ENCODE assay signal across 7 cellular contexts in genomic region chr19:43784981-43785808, GRCh38. TPM values are rescaled to one million over a fixed set of nuclear protein-coding genes. Genes with fewer than 3 reads are reported as not detected.
DNase-seq lines count a peak whose midpoint lies in the region; ATAC-seq lines count a peak whose summit lies in the region.

No MANE protein-coding gene starts in this region.

- H3K9me3 ChIP-seq in aorta (ENCODE audit: control insufficient read depth, low read length): no peaks in the 10 kb centered on the region

- H3K27ac ChIP-seq in aorta (ENCODE audit: low read depth in 1 of 2, low read length in 2 of 2): no peak overlapping the region

- H3K27me3 Mint-ChIP-seq in naive B cell: peaks cover 0 to 33% (median 4%) of the 10 kb centered on the region in 3 donors

- WGBS in aorta, 2 donors: 10 to 12% methylated on average over 10 of the region's 10 CpGs

- no peaks in the 10 kb centered on the region for H3K36me3 ChIP-seq in aorta (ENCODE audit: control insufficient read depth in 1 of 2, insufficient read depth in 2 of 2, low read length in 1 of 2)

- no peaks in the 10 kb centered on the region for H3K4me1 ChIP-seq in aorta (ENCODE audit: control insufficient read depth in 1 of 2, insufficient read depth in 2 of 2, low read length in 2 of 2)

- peak; percentile 38 for ATAC-seq in HG03432 (IDR thresholded peaks at IDR 0.05; ENCODE audit: unreplicated experiment)
- peak; percentile 33 for ATAC-seq in esophagus mucosa
- peak in 1 of 2 donors; percentile 45 for ATAC-seq in naive B cell (ENCODE audit: low read depth in 2 of 2)
- ATAC-seq in aorta (ENCODE audit: low FRiP score): peak; percentile 89

- peak overlapping the region; percentile 17 to 89 (median 54) for H3K4me3 Mint-ChIP-seq in naive B cell

- no peaks in the 10 kb centered on the region for H3K9me3 Mint-ChIP-seq in naive B cell

- H3K27me3 ChIP-seq in aorta (ENCODE audit: control insufficient read depth in 1 of 2, insufficient read depth in 2 of 2, low read length in 1 of 2): no peaks in the 10 kb centered on the region

- no peaks in the 10 kb centered on the region for H3K36me3 Mint-ChIP-seq in naive B cell

- no peak overlapping the region for H3K4me3 ChIP-seq in aorta (ENCODE audit: low read length in 2 of 2)

- intact Hi-C loops in aorta (cut with DNase I): loop anchor here (2.0 kb wide), 1 partner anchor 38 kb away; no protein-coding TSS in a partner anchor

- peaks cover 37 to 49% (median 39%) of the 10 kb centered on the region in 3 donors for H3K4me1 Mint-ChIP-seq in naive B cell

- peak overlapping the region; percentile 37 to 93 (median 71) for H3K27ac Mint-ChIP-seq in naive B cell

- DNase-seq in GDM1 (lab: John Stamatoyannopoulos, UW): peak; percentile 39
- peak; percentile 54 for DNase-seq in NCI-H82 treated with DMSO at 0.1 percent for 48 hours (lab: John Stamatoyannopoulos, UW; ENCODE audit: unreplicated experiment)
- DNase-seq in activated CD8-positive, alpha-beta memory T cell treated with anti-CD3 and anti-CD28 coated beads, Interleukin-2, amount 50 U/mL, for 4 hours: peak; percentile 38
- peak; percentile 57 for DNase-seq in naive B cell
- peak; percentile 70 for DNase-seq in aorta

RNA-seq across cellular contexts. Expression of gene KCNN4, which starts 4.4 kb away (rescaled TPM):
- 4.1 TPM for total RNA-seq in esophagus mucosa
- polyA plus RNA-seq in naive B cell (ENCODE audit: low read depth in 6 of 6): 10 to 100 TPM in 4 of 6 donors, 1 to 10 TPM in 2; 9.7 to 17.2 (median 10.3) TPM
- total RNA-seq in aorta: 1 to 10 TPM; 4.1 to 4.3 TPM
- polyA plus RNA-seq in aorta: 1 to 10 TPM; 1.5 to 8.6 TPM

RNA-seq across cellular contexts. Expression of gene LYPD5, which starts 17.1 kb away (rescaled TPM):
- total RNA-seq in esophagus mucosa (18.0 TPM), aorta (1 to 10 TPM; 1.6 to 1.9 TPM)
- polyA plus RNA-seq in naive B cell (ENCODE audit: low read depth in 6 of 6) (under 1 TPM in 2 of 6 donors, not detected in 4; 0.28 to 0.65 TPM), aorta (under 1 TPM; 0.08 to 0.63 TPM)

RNA-seq across cellular contexts. Expression of gene SMG9, which starts 30.4 kb away (rescaled TPM):
- 22.3 TPM for total RNA-seq in esophagus mucosa
- polyA plus RNA-seq in naive B cell (ENCODE audit: low read depth in 6 of 6): 10 to 100 TPM in 2 of 6 donors, 1 to 10 TPM in 4; 2.7 to 13.0 (median 8.2) TPM
- total RNA-seq in aorta: 10 to 100 TPM; 29.2 to 50.6 TPM
- polyA plus RNA-seq in aorta: 10 to 100 TPM; 14.9 to 31.1 TPM

RNA-seq across cellular contexts. Expression of gene ZNF283, which starts 41.9 kb away (rescaled TPM):
- 5.3 TPM for total RNA-seq in esophagus mucosa
- 1 to 10 TPM in 5 of 6 donors, not detected in 1; 2.0 to 6.4 (median 5.5) TPM for polyA plus RNA-seq in naive B cell (ENCODE audit: low read depth in 6 of 6)
- total RNA-seq in aorta: 10 to 100 TPM; 12.0 to 15.2 TPM
- 1 to 10 TPM; 3.9 to 4.5 TPM for polyA plus RNA-seq in aorta
